10 cellular contexts compared by ENCODE assay signal in the genomic region with DNA sequence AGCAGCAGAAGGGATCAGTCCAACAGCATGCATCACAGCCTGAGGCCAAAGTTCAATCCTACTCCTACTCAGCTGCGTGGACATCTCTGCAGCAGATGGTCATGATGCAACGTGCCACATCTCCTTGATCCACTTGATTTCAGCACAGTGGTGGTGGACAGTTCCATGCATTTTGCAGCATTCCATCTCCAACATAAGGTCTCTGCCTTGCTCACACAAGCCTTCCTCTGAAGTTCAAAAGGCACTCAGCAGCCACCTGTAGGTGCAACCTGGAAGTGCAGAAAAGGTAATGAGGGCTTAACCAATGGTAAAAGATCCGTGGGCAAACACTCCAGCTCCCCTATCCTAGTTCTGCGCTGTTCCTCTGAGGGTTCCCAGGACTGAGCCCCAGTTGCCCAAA. TPM values are rescaled to one million over a fixed set of nuclear protein-coding genes. Genes with fewer than 3 reads are reported as not detected.
A peak's percentile ranks its signal among the peaks of the same experiment; 100 is the strongest.
DNase-seq lines count a peak whose midpoint lies in the region; ATAC-seq and TF ChIP-seq lines count a peak whose summit lies in the region.
"Had no signal": no experiment of that assay in that cellular context is flagged by ENCODE, and none has a peak within 500 bp of the region (broad histone marks: within the 10 kb centered on the region; RNA-seq: fewer than 3 reads in every experiment).

No MANE protein-coding gene starts in this region.

- H3K4me1 Mint-ChIP-seq in HFFc6 (ENCODE audit: low read depth), result no peaks in the 10 kb centered on the region
- 0 out of 2 replicates have a peak, but pooled peaks cover 10% of the 10 kb centered on the region for H3K4me1 Mint-ChIP-seq in WTC11

- no peak overlapping the region for H3K4me3 Mint-ChIP-seq in HFFc6
- no peak overlapping the region for H3K4me3 Mint-ChIP-seq in WTC11

- ATAC-seq in WTC11 (peak; percentile 95), GM19324 (IDR thresholded peaks at IDR 0.05; ENCODE audit: low FRiP score, unreplicated experiment) (no peak)

- H3K27me3 Mint-ChIP-seq in HFFc6 (ENCODE audit: insufficient read depth) (peaks cover 10% of the 10 kb centered on the region), WTC11 (ENCODE audit: low read depth) (no peaks in the 10 kb centered on the region)

- POLR2A ChIA-PET in WTC11 (lab: Charles Lee), result no interaction called here

- H3K36me3 Mint-ChIP-seq in HFFc6 (ENCODE audit: low read depth) (no peaks in the 10 kb centered on the region), WTC11 (no peaks in the 10 kb centered on the region)

- peak; percentile 30 for DNase-seq in HFFc6
- peak; percentile 81 for DNase-seq in WTC11 (ENCODE audit: low spot score)
- DNase-seq in iris pigment epithelial cell (ENCODE audit: low read depth), result peak; percentile 64
- no peak for DNase-seq in activated CD8-positive, alpha-beta memory T cell treated with anti-CD3 and anti-CD28 coated beads, Interleukin-2, amount 50 U/mL, for 4 hours
- no peak for DNase-seq in GM10266 (ENCODE audit: extremely low spot score)
- DNase-seq in NCI-H524 treated with DMSO at 0.1 percent for 48 hours (lab: John Stamatoyannopoulos, UW), result no peak
- DNase-seq: upper lobe of left lung had no signal

- H3K27ac Mint-ChIP-seq in HFFc6, result no peak overlapping the region
- no peak overlapping the region for H3K27ac Mint-ChIP-seq in WTC11

- peak; percentile 50 for TF ChIP-seq CTCF in C4-2B (conservative IDR thresholded peaks at IDR 0.05)
- peak; percentile 37 for TF ChIP-seq CTCF in HFFc6 (IDR thresholded peaks at IDR 0.05)
- TF ChIP-seq CTCF in WTC11 (IDR thresholded peaks at IDR 0.05), result peak; percentile 63; the same call in 1 of the 2 replicates
- TF ChIP-seq CTCF in GM10266 (IDR thresholded peaks at IDR 0.05; ENCODE audit: control insufficient read depth, insufficient read depth, low read depth, missing control alignments), result no peak

- CTCF ChIA-PET in WTC11 (lab: Charles Lee), result interaction anchor here (0.6 to 1.6 kb wide), 8 partner anchors 11 to 99 kb away, joined by 3 to 6 read pairs (median 4); no protein-coding TSS in a partner anchor

- H3K9me3 Mint-ChIP-seq in HFFc6 (no peaks in the 10 kb centered on the region), WTC11 (peaks cover 7% of the 10 kb centered on the region)

- no peak overlapping the region for H3K27ac ChIP-seq in C4-2B
- H3K27ac ChIP-seq: upper lobe of left lung, VCaP had no signal

TF ChIP-seq in WTC11, 78 proteins besides CTCF, POLR2A, EP300 and RAD21:
- TF ChIP-seq ZBTB21 (CRISPR knock-in tag; IDR thresholded peaks at IDR 0.05; ENCODE audit: borderline replicate concordance) (no peak), GABPB1 (CRISPR knock-in tag; IDR thresholded peaks at IDR 0.05) (peak; percentile 72), JAZF1 (CRISPR knock-in tag; IDR thresholded peaks at IDR 0.05) (no peak), GTF2I (CRISPR knock-in tag; conservative IDR thresholded peaks at IDR 0.05) (no peak), HMGA2 (CRISPR knock-in tag; IDR thresholded peaks at IDR 0.05) (no peak), NR2C2 (CRISPR knock-in tag; IDR thresholded peaks at IDR 0.05) (0 out of 2 replicates have a peak, but pooled peaks have one; percentile 21), ZNF671 (CRISPR knock-in tag; IDR thresholded peaks at IDR 0.05) (no peak), ZNF232 (CRISPR knock-in tag; IDR thresholded peaks at IDR 0.05) (no peak)
- TF ChIP-seq, protein P1, sequence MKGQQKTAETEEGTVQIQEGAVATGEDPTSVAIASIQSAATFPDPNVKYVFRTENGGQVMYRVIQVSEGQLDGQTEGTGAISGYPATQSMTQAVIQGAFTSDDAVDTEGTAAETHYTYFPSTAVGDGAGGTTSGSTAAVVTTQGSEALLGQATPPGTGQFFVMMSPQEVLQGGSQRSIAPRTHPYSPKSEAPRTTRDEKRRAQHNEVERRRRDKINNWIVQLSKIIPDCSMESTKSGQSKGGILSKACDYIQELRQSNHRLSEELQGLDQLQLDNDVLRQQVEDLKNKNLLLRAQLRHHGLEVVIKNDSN (CRISPR knock-in tag; IDR thresholded peaks at IDR 0.05), result no peak
- TF ChIP-seq, protein P2, sequence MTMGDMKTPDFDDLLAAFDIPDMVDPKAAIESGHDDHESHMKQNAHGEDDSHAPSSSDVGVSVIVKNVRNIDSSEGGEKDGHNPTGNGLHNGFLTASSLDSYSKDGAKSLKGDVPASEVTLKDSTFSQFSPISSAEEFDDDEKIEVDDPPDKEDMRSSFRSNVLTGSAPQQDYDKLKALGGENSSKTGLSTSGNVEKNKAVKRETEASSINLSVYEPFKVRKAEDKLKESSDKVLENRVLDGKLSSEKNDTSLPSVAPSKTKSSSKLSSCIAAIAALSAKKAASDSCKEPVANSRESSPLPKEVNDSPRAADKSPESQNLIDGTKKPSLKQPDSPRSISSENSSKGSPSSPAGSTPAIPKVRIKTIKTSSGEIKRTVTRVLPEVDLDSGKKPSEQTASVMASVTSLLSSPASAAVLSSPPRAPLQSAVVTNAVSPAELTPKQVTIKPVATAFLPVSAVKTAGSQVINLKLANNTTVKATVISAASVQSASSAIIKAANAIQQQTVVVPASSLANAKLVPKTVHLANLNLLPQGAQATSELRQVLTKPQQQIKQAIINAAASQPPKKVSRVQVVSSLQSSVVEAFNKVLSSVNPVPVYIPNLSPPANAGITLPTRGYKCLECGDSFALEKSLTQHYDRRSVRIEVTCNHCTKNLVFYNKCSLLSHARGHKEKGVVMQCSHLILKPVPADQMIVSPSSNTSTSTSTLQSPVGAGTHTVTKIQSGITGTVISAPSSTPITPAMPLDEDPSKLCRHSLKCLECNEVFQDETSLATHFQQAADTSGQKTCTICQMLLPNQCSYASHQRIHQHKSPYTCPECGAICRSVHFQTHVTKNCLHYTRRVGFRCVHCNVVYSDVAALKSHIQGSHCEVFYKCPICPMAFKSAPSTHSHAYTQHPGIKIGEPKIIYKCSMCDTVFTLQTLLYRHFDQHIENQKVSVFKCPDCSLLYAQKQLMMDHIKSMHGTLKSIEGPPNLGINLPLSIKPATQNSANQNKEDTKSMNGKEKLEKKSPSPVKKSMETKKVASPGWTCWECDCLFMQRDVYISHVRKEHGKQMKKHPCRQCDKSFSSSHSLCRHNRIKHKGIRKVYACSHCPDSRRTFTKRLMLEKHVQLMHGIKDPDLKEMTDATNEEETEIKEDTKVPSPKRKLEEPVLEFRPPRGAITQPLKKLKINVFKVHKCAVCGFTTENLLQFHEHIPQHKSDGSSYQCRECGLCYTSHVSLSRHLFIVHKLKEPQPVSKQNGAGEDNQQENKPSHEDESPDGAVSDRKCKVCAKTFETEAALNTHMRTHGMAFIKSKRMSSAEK (CRISPR knock-in tag; IDR thresholded peaks at IDR 0.05; ENCODE audit: borderline replicate concordance), result no peak
- TF ChIP-seq, protein P3, sequence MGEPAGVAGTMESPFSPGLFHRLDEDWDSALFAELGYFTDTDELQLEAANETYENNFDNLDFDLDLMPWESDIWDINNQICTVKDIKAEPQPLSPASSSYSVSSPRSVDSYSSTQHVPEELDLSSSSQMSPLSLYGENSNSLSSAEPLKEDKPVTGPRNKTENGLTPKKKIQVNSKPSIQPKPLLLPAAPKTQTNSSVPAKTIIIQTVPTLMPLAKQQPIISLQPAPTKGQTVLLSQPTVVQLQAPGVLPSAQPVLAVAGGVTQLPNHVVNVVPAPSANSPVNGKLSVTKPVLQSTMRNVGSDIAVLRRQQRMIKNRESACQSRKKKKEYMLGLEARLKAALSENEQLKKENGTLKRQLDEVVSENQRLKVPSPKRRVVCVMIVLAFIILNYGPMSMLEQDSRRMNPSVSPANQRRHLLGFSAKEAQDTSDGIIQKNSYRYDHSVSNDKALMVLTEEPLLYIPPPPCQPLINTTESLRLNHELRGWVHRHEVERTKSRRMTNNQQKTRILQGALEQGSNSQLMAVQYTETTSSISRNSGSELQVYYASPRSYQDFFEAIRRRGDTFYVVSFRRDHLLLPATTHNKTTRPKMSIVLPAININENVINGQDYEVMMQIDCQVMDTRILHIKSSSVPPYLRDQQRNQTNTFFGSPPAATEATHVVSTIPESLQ (CRISPR knock-in tag; IDR thresholded peaks at IDR 0.05), result no peak
- TF ChIP-seq, protein P4, sequence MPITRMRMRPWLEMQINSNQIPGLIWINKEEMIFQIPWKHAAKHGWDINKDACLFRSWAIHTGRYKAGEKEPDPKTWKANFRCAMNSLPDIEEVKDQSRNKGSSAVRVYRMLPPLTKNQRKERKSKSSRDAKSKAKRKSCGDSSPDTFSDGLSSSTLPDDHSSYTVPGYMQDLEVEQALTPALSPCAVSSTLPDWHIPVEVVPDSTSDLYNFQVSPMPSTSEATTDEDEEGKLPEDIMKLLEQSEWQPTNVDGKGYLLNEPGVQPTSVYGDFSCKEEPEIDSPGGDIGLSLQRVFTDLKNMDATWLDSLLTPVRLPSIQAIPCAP (CRISPR knock-in tag; IDR thresholded peaks at IDR 0.05), result no peak

RNA-seq across cellular contexts. Expression of gene CHCHD3, which starts 57.5 kb away (rescaled TPM):
- total RNA-seq in HFFc6 (2021; fragmentation: NEBNext Ultra II Directional; extraction: Animal tissue kit (Norgen Biotek cat#: 25700)), result 10 to 100 TPM; 51.3 to 70.0 (median 65.7) TPM
- total RNA-seq in WTC11 (2021), result 105 to 114 TPM (median 106 TPM) in 3 replicates

Comparison
In these comparisons a context has a peak if more than half of its experiments do, and no peak if none do; other contexts are left out.
1. DNase-seq: peak in HFFc6 (single experiment), WTC11 (single experiment) and iris pigment epithelial cell (single experiment); none in activated CD8-positive, alpha-beta memory T cell treated with anti-CD3 and anti-CD28 coated beads, Interleukin-2, amount 50 U/mL, for 4 hours (single experiment), GM10266 (single experiment) and NCI-H524 treated with DMSO at 0.1 percent for 48 hours (single experiment).